In the genomic region with DNA sequence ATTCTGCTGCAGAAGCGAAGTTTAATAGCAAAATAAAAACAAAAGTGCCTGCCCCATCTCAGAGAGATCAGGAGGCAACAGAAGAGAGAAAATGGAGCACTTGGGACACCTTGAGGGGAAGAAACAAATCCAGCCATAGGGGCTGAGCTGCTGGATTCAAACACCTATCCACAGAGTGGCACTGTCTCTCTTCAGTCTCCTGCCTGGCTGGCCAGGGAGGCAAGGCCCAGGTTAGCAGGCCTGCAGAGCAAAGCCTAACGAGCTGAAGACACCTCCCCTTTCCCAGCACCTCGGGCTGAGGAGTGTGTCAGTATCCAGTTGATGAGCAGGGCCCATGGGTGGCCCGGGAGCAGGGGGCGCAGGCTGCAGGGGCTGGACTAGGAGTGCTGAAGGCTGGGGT, we compare ENCODE assay signal across 19 cellular contexts. TPM values are rescaled to one million over a fixed set of nuclear protein-coding genes. Genes with fewer than 3 reads are reported as not detected.
DNase-seq lines count a peak whose midpoint lies in the region; ATAC-seq, FAIRE-seq and TF ChIP-seq lines count a peak whose summit lies in the region.
"Had no signal": no experiment of that assay in that cellular context is flagged by ENCODE, and none has a peak within 500 bp of the region (broad histone marks: within the 10 kb centered on the region; RNA-seq: fewer than 3 reads in every experiment).

No MANE protein-coding gene starts in this region.

- H3K4me3 ChIP-seq in bronchial epithelial cell (ENCODE audit: low read depth, low read length) (no peak overlapping the region), left lung (no peak overlapping the region)
- H3K4me3 ChIP-seq: esophagus muscularis mucosa, lung, thyroid gland had no signal

- H3K36me3 ChIP-seq in bronchial epithelial cell (ENCODE audit: control insufficient read depth, insufficient read depth, low read length) (no peaks in the 10 kb centered on the region), left lung (no peaks in the 10 kb centered on the region)
- H3K36me3 ChIP-seq: esophagus muscularis mucosa, thyroid gland had no signal

- ATAC-seq in left lung = peak; percentile 20
- ATAC-seq: sciatic nerve had no signal

- FAIRE-seq in bronchial epithelial cell (lab: Jason Lieb, UNC) (peak; percentile 60), D721Med (lab: Jason Lieb, UNC) (no peak)
- FAIRE-seq: colon had no signal

- no peak overlapping the region for H3K27ac ChIP-seq in left lung
- H3K27ac ChIP-seq: esophagus muscularis mucosa, thyroid gland had no signal

- peak; percentile 25 for DNase-seq in DMS79 treated with DMSO at 0.1 percent for 48 hours (lab: John Stamatoyannopoulos, UW)
- peak; percentile 16 for DNase-seq in HT-29 (ENCODE audit: low spot score)
- DNase-seq in bronchial epithelial cell (ENCODE audit: low read depth) = peak; percentile 50
- DNase-seq in left lung = no peak
- no peak for DNase-seq in DMS53 (lab: John Stamatoyannopoulos, UW)
- DNase-seq in D721Med (ENCODE audit: insufficient read length, low spot score) = no peak
- no peak for DNase-seq in H4 (ENCODE audit: low spot score)
- DNase-seq: activated CD4-positive, alpha-beta T cell treated with anti-CD3 and anti-CD28 coated beads for 4 hours; CD4-positive, alpha-beta T cell; NCI-H1436 treated with DMSO at 0.1 percent for 48 hours; NCI-H510A; RPMI8226; stimulated activated CD4-positive, alpha-beta T cell treated with anti-CD3 and anti-CD28 coated beads, Interleukin-4, amount 100 ng/mL, for 1 hour; thyroid gland had no signal

- H3K27me3 ChIP-seq in bronchial epithelial cell (ENCODE audit: control insufficient read depth, insufficient read depth, low read length) (no peaks in the 10 kb centered on the region), left lung (no peaks in the 10 kb centered on the region)
- H3K27me3 ChIP-seq: esophagus muscularis mucosa, thyroid gland had no signal

- H3K4me1 ChIP-seq in left lung = peaks cover 0 to 4% of the 10 kb centered on the region in 2 donors

- intact Hi-C loops in left lung (cut with DNase I) = no loop called here

- TF ChIP-seq CTCF in bronchial epithelial cell (IDR thresholded peaks at IDR 0.05; ENCODE audit: insufficient read depth, low read length, severe bottlenecking) = peak; percentile 52
- TF ChIP-seq CTCF in left lung (IDR thresholded peaks at IDR 0.05) = no peak
- no peak for TF ChIP-seq CTCF in D721Med (IDR thresholded peaks at IDR 0.05; ENCODE audit: insufficient read depth, missing control alignments)

- no peaks in the 10 kb centered on the region for H3K9me3 ChIP-seq in left lung
- H3K9me3 ChIP-seq: esophagus muscularis mucosa, thyroid gland had no signal

RNA-seq across cellular contexts. Expression of a gene that starts 8.8 kb away (rescaled TPM):
- not detected in 2 replicates for total RNA-seq in HT-29 (2014; rRNA removed; shearing (Covaris generic))
- total RNA-seq in bronchial epithelial cell (0.26 TPM in 1 of 2 replicates, not detected in the other), left lung (not detected)
- total RNA-seq in H4 (2014; rRNA removed; shearing (Covaris generic)) = not detected in 2 replicates
- total RNA-seq: CD4-positive, alpha-beta T cell; esophagus muscularis mucosa; lung; sciatic nerve; T-helper 2 cell treated with Interferon-gamma antibody and Interleukin-4, amounts not matched to agents 100 ng/mL and 5 ng/mL, for 36 hours; thyroid gland had no signal

RNA-seq across cellular contexts. Expression of a gene that starts 18.2 kb away (rescaled TPM):
- not detected in 2 replicates for total RNA-seq in HT-29 (2014; rRNA removed; shearing (Covaris generic))
- total RNA-seq in bronchial epithelial cell (not detected in 2 replicates), left lung (not detected)
- not detected in 2 replicates for total RNA-seq in H4 (2014; rRNA removed; shearing (Covaris generic))
- total RNA-seq: CD4-positive, alpha-beta T cell; esophagus muscularis mucosa; lung; sciatic nerve; T-helper 2 cell treated with Interferon-gamma antibody and Interleukin-4, amounts not matched to agents 100 ng/mL and 5 ng/mL, for 36 hours; thyroid gland had no signal

RNA-seq across cellular contexts. Expression of a gene that starts 24.1 kb away (rescaled TPM):
- total RNA-seq in HT-29 (2014; rRNA removed; shearing (Covaris generic)) = not detected in 2 replicates
- total RNA-seq in bronchial epithelial cell = 0.26 and 0.53 TPM in 2 replicates
- not detected for total RNA-seq in left lung
- 0.12 and 0.21 TPM in 2 replicates for total RNA-seq in H4 (2014; rRNA removed; shearing (Covaris generic))
- total RNA-seq: CD4-positive, alpha-beta T cell; esophagus muscularis mucosa; lung; sciatic nerve; T-helper 2 cell treated with Interferon-gamma antibody and Interleukin-4, amounts not matched to agents 100 ng/mL and 5 ng/mL, for 36 hours; thyroid gland had no signal

RNA-seq across cellular contexts. Expression of a gene that starts 34.6 kb away (rescaled TPM):
- total RNA-seq in HT-29 (2014; rRNA removed; shearing (Covaris generic)) = not detected in 2 replicates
- total RNA-seq in bronchial epithelial cell (not detected in 2 replicates), left lung (not detected)
- total RNA-seq in H4 (2014; rRNA removed; shearing (Covaris generic)) = not detected in 2 replicates
- total RNA-seq: CD4-positive, alpha-beta T cell; esophagus muscularis mucosa; lung; sciatic nerve; T-helper 2 cell treated with Interferon-gamma antibody and Interleukin-4, amounts not matched to agents 100 ng/mL and 5 ng/mL, for 36 hours; thyroid gland had no signal

RNA-seq across cellular contexts. Expression of a gene that starts 36.6 kb away (rescaled TPM):
- total RNA-seq in HT-29 (2014; rRNA removed; shearing (Covaris generic)) = not detected in 2 replicates
- total RNA-seq in bronchial epithelial cell (0.79 and 1.7 TPM in 2 replicates), left lung (not detected)
- not detected in 2 replicates for total RNA-seq in H4 (2014; rRNA removed; shearing (Covaris generic))
- total RNA-seq: CD4-positive, alpha-beta T cell; esophagus muscularis mucosa; lung; sciatic nerve; T-helper 2 cell treated with Interferon-gamma antibody and Interleukin-4, amounts not matched to agents 100 ng/mL and 5 ng/mL, for 36 hours; thyroid gland had no signal

Comparison
In these comparisons a context has a peak if more than half of its experiments do, and no peak if none do; other contexts are left out.
1. DNase-seq: peak in DMS79 treated with DMSO at 0.1 percent for 48 hours (single experiment), HT-29 (single experiment) and bronchial epithelial cell (single experiment); none in left lung (0 of 2), DMS53 (single experiment), D721Med (single experiment) and H4 (single experiment).